In genomic region chr13:44865722-44866484, GRCh38 we compare ENCODE assay signal across 1 cellular context.
TF ChIP-seq lines count a peak whose summit lies in the region.

No MANE protein-coding gene starts in this region.

TF ChIP-seq in GM23338, 12 proteins besides CTCF, POLR2A, EP300 and RAD21 (continued from another document):
- TF ChIP-seq ZNF462 (CRISPR knock-in tag; IDR thresholded peaks at IDR 0.05) (no peak), ETS1 (IDR thresholded peaks at IDR 0.05) (no peak), JUNB (IDR thresholded peaks at IDR 0.05; ENCODE audit: unreplicated experiment) (no peak), ZNF114 (CRISPR knock-in tag; IDR thresholded peaks at IDR 0.05) (no peak), EZH2phosphoT487 (IDR thresholded peaks at IDR 0.05; ENCODE audit: unreplicated experiment) (no peak), ZNF331 (CRISPR knock-in tag; IDR thresholded peaks at IDR 0.05; ENCODE audit: low read depth) (no peak), EZH2 (IDR thresholded peaks at IDR 0.05; ENCODE audit: low read depth, unreplicated experiment) (no peak)
TF ChIP-seq in GM23338: peak in this region for 0.
